8 cellular contexts compared by ENCODE assay signal in the genomic region with DNA sequence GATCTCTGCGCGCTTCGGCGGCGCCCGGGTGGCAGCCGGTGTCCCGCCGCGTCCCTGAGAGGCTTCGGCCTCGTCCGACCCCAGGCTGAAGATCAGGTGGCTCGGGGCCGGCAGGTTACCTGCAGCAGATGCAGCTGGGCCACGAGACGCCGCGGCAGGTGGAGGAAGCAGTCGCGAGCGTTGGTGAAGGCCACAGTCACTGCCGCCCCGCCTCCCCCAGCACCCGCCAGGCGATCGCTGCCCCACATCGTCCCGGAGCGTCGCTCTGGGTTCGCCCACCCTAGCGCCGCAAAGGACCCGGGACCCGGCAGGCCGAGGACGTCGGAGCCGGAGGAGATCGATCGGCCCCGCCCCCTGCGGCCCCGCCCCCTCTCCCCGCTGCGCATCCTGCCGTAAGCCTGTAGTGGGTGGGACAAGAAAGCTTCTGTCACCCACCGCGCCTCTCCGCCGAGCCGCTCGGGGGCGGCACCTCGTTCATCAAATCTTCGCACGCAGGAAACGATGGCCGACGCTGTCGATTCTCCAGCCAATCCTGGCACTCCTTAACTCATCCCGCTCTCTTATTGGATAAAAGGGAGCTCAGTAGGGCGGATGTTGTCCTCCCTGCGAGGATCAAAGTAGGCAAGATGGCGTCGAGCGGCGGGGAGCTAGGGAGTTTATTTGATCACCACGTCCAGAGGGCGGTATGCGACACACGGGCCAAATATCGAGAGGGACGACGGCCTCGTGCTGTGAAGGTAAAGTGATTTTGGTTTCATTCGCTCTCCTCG. TPM values are rescaled to one million over a fixed set of nuclear protein-coding genes. Genes with fewer than 3 reads are reported as not detected.
DNase-seq lines count a peak whose midpoint lies in the region; ATAC-seq lines count a peak whose summit lies in the region.

A gene (minus strand): TSS at position 333 of the 770 bp plus-strand sequence. CDS start 85 bp downstream, at position 248.
A gene (plus strand): TSS at position 608 of the 770 bp plus-strand sequence. CDS start 19 bp downstream, at position 627.

- peak within 1 kb of the TSS; percentile 89 to 98 (median 90) for H3K4me3 Mint-ChIP-seq in CD4-positive, CD25-positive, alpha-beta regulatory T cell

- H3K27ac ChIP-seq in CD4-positive, CD25-positive, alpha-beta regulatory T cell (ENCODE audit: insufficient read depth, low read length, poor library complexity, severe bottlenecking), result peak within 1 kb of the TSS; percentile 95

- no peaks in the 10 kb centered on the region for H3K27me3 Mint-ChIP-seq in CD4-positive, CD25-positive, alpha-beta regulatory T cell

- peaks cover 15% of the 10 kb centered on the region for H3K4me1 ChIP-seq in CD4-positive, CD25-positive, alpha-beta regulatory T cell (ENCODE audit: control insufficient read depth, insufficient read depth, low read length, poor library complexity, severe bottlenecking)

- no peaks in the 10 kb centered on the region for H3K9me3 ChIP-seq in CD4-positive, CD25-positive, alpha-beta regulatory T cell (ENCODE audit: control insufficient read depth in 2 of 2, low read length in 2 of 2)

- H3K36me3 Mint-ChIP-seq in CD4-positive, CD25-positive, alpha-beta regulatory T cell, result peaks cover 24% of the 10 kb centered on the region

- H3K4me3 ChIP-seq in CD4-positive, CD25-positive, alpha-beta regulatory T cell (ENCODE audit: low read depth, low read length), result peak within 1 kb of the TSS; percentile 99

- DNase-seq in CD4-positive, CD25-positive, alpha-beta regulatory T cell, result peak; percentile 94 to 100 (median 97)
- DNase-seq in NCI-H748 treated with DMSO at 0.1 percent for 48 hours (lab: John Stamatoyannopoulos, UW) (peak; percentile 98), dedifferentiated amniotic fluid mesenchymal stem cell (ENCODE audit: extremely low spot score) (peak; percentile 100), left lobe of liver (ENCODE audit: low spot score) (peak; percentile 98)
- peak; percentile 83 to 93 for DNase-seq in activated CD4-positive, alpha-beta T cell treated with anti-CD3 and anti-CD28 coated beads, Interleukin-2, amount 50 U/mL, for 24 hours (ENCODE audit: low read depth in 1 of 2, low spot score in 1 of 2)
- DNase-seq in stimulated activated CD4-positive, alpha-beta T cell treated with anti-CD3 and anti-CD28 coated beads, Interleukin-2, amount 100 ng/mL, for 4 hours (ENCODE audit: low read depth), result peak; percentile 94

- H3K4me1 Mint-ChIP-seq in CD4-positive, CD25-positive, alpha-beta regulatory T cell, result peaks cover 7 to 64% (median 33%) of the 10 kb centered on the region in 4 donors

- ATAC-seq in CD4-positive, CD25-positive, alpha-beta regulatory T cell (ENCODE audit: low read depth in 2 of 2), result peak; percentile 93 to 97
- ATAC-seq in GM19395 (IDR thresholded peaks at IDR 0.05; ENCODE audit: unreplicated experiment) (peak; percentile 94), HG03565 (IDR thresholded peaks at IDR 0.05; ENCODE audit: unreplicated experiment) (peak; percentile 92), left lobe of liver (peak; percentile 97)

- no peaks in the 10 kb centered on the region for H3K9me3 Mint-ChIP-seq in CD4-positive, CD25-positive, alpha-beta regulatory T cell

- H3K36me3 ChIP-seq in CD4-positive, CD25-positive, alpha-beta regulatory T cell (ENCODE audit: control insufficient read depth, insufficient read depth, low read length), result peaks cover 28% of the 10 kb centered on the region

- peak within 1 kb of the TSS; percentile 96 to 98 (median 98) for H3K27ac Mint-ChIP-seq in CD4-positive, CD25-positive, alpha-beta regulatory T cell

- no peaks in the 10 kb centered on the region for H3K27me3 ChIP-seq in CD4-positive, CD25-positive, alpha-beta regulatory T cell (ENCODE audit: control insufficient read depth, insufficient read depth, low read length)

RNA-seq across cellular contexts. Expression of the first gene that starts in this region (rescaled TPM):
- total RNA-seq in CD4-positive, CD25-positive, alpha-beta regulatory T cell, result 23.0 TPM
- 10 to 100 TPM in 2 of 4 donors, 1 to 10 TPM in 2; 7.9 to 10.3 (median 10.0) TPM for polyA plus RNA-seq in CD4-positive, CD25-positive, alpha-beta regulatory T cell
- total RNA-seq in left lobe of liver, result 11.0 TPM

RNA-seq across cellular contexts. Expression of the second gene that starts in this region (rescaled TPM):
- total RNA-seq in CD4-positive, CD25-positive, alpha-beta regulatory T cell, result 33.7 TPM
- polyA plus RNA-seq in CD4-positive, CD25-positive, alpha-beta regulatory T cell, result 10 to 100 TPM; 30.0 to 51.6 (median 38.7) TPM
- 4.9 TPM for total RNA-seq in left lobe of liver

Comparison
In these comparisons a context has a peak if more than half of its experiments do, and no peak if none do; other contexts are left out.
1. Peak in every context shown above with its lines: DNase-seq, ATAC-seq, H3K4me3 ChIP-seq and H3K27ac ChIP-seq.